In genomic region chr2:144830543-144830942, GRCh38 we compare ENCODE assay signal across 17 cellular contexts.
DNase-seq lines count a peak whose midpoint lies in the region; ATAC-seq and TF ChIP-seq lines count a peak whose summit lies in the region.
"Had no signal": no experiment of that assay in that cellular context is flagged by ENCODE, and none has a peak within 500 bp of the region (broad histone marks: within the 10 kb centered on the region; RNA-seq: fewer than 3 reads in every experiment).

No MANE protein-coding gene starts in this region.

- H3K27ac ChIP-seq in SK-N-SH (ENCODE audit: low read depth in 2 of 2, low read length in 1 of 2) (peak overlapping the region in 1 of 2 experiments; percentile 33; a peak in 2 of 4 replicates), fibroblast of lung (ENCODE audit: insufficient read depth, low read length) (no peak overlapping the region), smooth muscle cell (ENCODE audit: low read depth) (peak overlapping the region; percentile 50)
- H3K27ac ChIP-seq: 22Rv1, SJSA1 had no signal

- ATAC-seq in SK-N-SH treated with all-trans-retinoic acid at 6 μM for 48 hours: peak; percentile 61

- no peak overlapping the region for H3K4me3 ChIP-seq in SK-N-SH (ENCODE audit: low read depth in 2 of 2, low read length in 1 of 2)
- no peak overlapping the region for H3K4me3 ChIP-seq in fibroblast of lung (replicated peaks in 1 of 4; ENCODE audit: control extremely low read depth in 1 of 4, insufficient read depth in 1 of 4, low read depth in 3 of 4, low read length in 4 of 4)
- no peak overlapping the region for H3K4me3 ChIP-seq in smooth muscle cell
- H3K4me3 ChIP-seq: SJSA1 had no signal

- POLR2A ChIA-PET in SK-N-SH (lab: Yijun Ruan, JAX): no interaction called here

- H3K27me3 ChIP-seq in SK-N-SH (ENCODE audit: insufficient read depth) (no peaks in the 10 kb centered on the region), fibroblast of lung (ENCODE audit: control insufficient read depth, insufficient read depth, low read length) (no peaks in the 10 kb centered on the region), smooth muscle cell (ENCODE audit: low read depth) (no peaks in the 10 kb centered on the region)
- H3K27me3 ChIP-seq: SJSA1 had no signal

- no peaks in the 10 kb centered on the region for H4K20me1 ChIP-seq in SK-N-SH (ENCODE audit: insufficient read depth)
- H4K20me1 ChIP-seq in fibroblast of lung (ENCODE audit: control insufficient read depth, extremely low read depth, insufficient read depth, low read length): no peaks in the 10 kb centered on the region
- no peaks in the 10 kb centered on the region for H4K20me1 ChIP-seq in smooth muscle cell (ENCODE audit: low read depth)

- H3K36me3 ChIP-seq in SK-N-SH (replicated peaks in 1 of 2; ENCODE audit: control insufficient read depth in 1 of 2, insufficient read depth in 2 of 2, low read length in 1 of 2): no peaks in the 10 kb centered on the region
- H3K36me3 ChIP-seq in fibroblast of lung (ENCODE audit: control insufficient read depth, insufficient read depth, low read length): no peaks in the 10 kb centered on the region
- H3K36me3 ChIP-seq in smooth muscle cell (ENCODE audit: low read depth): no peaks in the 10 kb centered on the region
- H3K36me3 ChIP-seq: SJSA1 had no signal

- CTCF ChIA-PET in SK-N-SH (lab: Yijun Ruan, JAX): no interaction called here

- H2AFZ ChIP-seq in SK-N-SH (ENCODE audit: low read depth) (no peak overlapping the region), fibroblast of lung (ENCODE audit: low read length) (peak overlapping the region; percentile 66), smooth muscle cell (ENCODE audit: low read depth) (no peak overlapping the region)

- H3K9me3 ChIP-seq in SK-N-SH: no peaks in the 10 kb centered on the region
- no peaks in the 10 kb centered on the region for H3K9me3 ChIP-seq in fibroblast of lung (ENCODE audit: control insufficient read depth, insufficient read depth, low read depth, low read length)
- no peaks in the 10 kb centered on the region for H3K9me3 ChIP-seq in smooth muscle cell (replicated peaks; ENCODE audit: low read depth)
- H3K9me3 ChIP-seq: Caco-2, SJSA1 had no signal

- no peaks in the 10 kb centered on the region for H3K9me2 ChIP-seq in SK-N-SH

- no peak for TF ChIP-seq CTCF in SK-N-SH (IDR thresholded peaks at IDR 0.05)
- TF ChIP-seq CTCF in fibroblast of lung (conservative IDR thresholded peaks at IDR 0.05 in 1 of 2, IDR thresholded peaks at IDR 0.05 in 1 of 2; ENCODE audit: low read depth in 1 of 2, low read length in 2 of 2): no peak
- no peak for TF ChIP-seq CTCF in smooth muscle cell (IDR thresholded peaks at IDR 0.05; ENCODE audit: borderline replicate concordance, insufficient read depth, poor library complexity, severe bottlenecking)

- H3K4me1 ChIP-seq in SK-N-SH (ENCODE audit: control insufficient read depth in 1 of 2, insufficient read depth in 2 of 2, low read depth in 1 of 2, low read length in 1 of 2) (peaks cover 9 to 19% of the 10 kb centered on the region in 2 experiments), fibroblast of lung (ENCODE audit: control insufficient read depth, extremely low read depth, insufficient read depth, low read length) (peaks cover 5% of the 10 kb centered on the region), smooth muscle cell (ENCODE audit: low read depth) (peaks cover 16% of the 10 kb centered on the region)
- H3K4me1 ChIP-seq: Caco-2 had no signal

- H3K4me2 ChIP-seq in SK-N-SH (no peak overlapping the region), fibroblast of lung (ENCODE audit: extremely low read depth, insufficient read depth, low read length) (no peak overlapping the region), smooth muscle cell (peak overlapping the region; percentile 68)

- no peak for TF ChIP-seq RAD21 in SK-N-SH (IDR thresholded peaks at IDR 0.05; ENCODE audit: low read length)

- H3F3A ChIP-seq in SK-N-SH (replicated peaks; ENCODE audit: insufficient read depth) (peaks cover 21% of the 10 kb centered on the region), smooth muscle cell (ENCODE audit: low read depth) (peaks cover 12% of the 10 kb centered on the region)

- 56% methylated on average over 3 of the region's 3 CpGs for WGBS in SK-N-SH (ENCODE audit: low lambda C conversion rate)
- WGBS in smooth muscle cell (ENCODE audit: low lambda C conversion rate): 47% methylated on average over 3 of the region's 3 CpGs

- H3K9ac ChIP-seq in SK-N-SH (no peak overlapping the region), fibroblast of lung (ENCODE audit: insufficient read depth, low read length) (no peak overlapping the region), smooth muscle cell (ENCODE audit: low read depth) (no peak overlapping the region)

- no peak for TF ChIP-seq EP300 in SK-N-SH (IDR thresholded peaks at IDR 0.05; ENCODE audit: borderline replicate concordance in 1 of 2, low read depth in 1 of 2, low read length in 1 of 2)

- no peaks in the 10 kb centered on the region for H3K79me2 ChIP-seq in SK-N-SH (ENCODE audit: insufficient read depth)
- H3K79me2 ChIP-seq in fibroblast of lung (ENCODE audit: control insufficient read depth, insufficient read depth, low read length): no peaks in the 10 kb centered on the region
- H3K79me2 ChIP-seq in smooth muscle cell (ENCODE audit: low read depth): no peaks in the 10 kb centered on the region

- DNase-seq in SK-N-SH (no peak), M059J (ENCODE audit: low read depth) (peak; percentile 59), fibroblast of lung (ENCODE audit: low read depth in 2 of 2) (peak in 1 of 2 donors; percentile 46), smooth muscle cell (lab: John Stamatoyannopoulos, UW; ENCODE audit: unreplicated experiment) (no peak), DMS79 treated with DMSO at 0.1 percent for 48 hours (lab: John Stamatoyannopoulos, UW) (no peak), NCI-H2107 treated with DMSO at 0.1 percent for 48 hours (lab: John Stamatoyannopoulos, UW; ENCODE audit: unreplicated experiment) (no peak), glomerular visceral epithelial cell (ENCODE audit: extremely low spot score) (no peak)
- DNase-seq: Caco-2, GOT3, KBM-7, NCI-H1436, NCI-H2029, NCI-H510A, NCI-H774 had no signal

TF ChIP-seq in SK-N-SH treated with all-trans-retinoic acid at 6 μM for 48 hours, 23 proteins besides CTCF, POLR2A, EP300 and RAD21 (continues in another document):
- TF ChIP-seq, protein P1, sequence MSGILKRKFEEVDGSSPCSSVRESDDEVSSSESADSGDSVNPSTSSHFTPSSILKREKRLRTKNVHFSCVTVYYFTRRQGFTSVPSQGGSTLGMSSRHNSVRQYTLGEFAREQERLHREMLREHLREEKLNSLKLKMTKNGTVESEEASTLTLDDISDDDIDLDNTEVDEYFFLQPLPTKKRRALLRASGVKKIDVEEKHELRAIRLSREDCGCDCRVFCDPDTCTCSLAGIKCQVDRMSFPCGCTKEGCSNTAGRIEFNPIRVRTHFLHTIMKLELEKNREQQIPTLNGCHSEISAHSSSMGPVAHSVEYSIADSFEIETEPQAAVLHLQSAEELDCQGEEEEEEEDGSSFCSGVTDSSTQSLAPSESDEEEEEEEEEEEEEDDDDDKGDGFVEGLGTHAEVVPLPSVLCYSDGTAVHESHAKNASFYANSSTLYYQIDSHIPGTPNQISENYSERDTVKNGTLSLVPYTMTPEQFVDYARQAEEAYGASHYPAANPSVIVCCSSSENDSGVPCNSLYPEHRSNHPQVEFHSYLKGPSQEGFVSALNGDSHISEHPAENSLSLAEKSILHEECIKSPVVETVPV (CRISPR knock-in tag; IDR thresholded peaks at IDR 0.05): no peak
- TF ChIP-seq OSR1 (CRISPR knock-in tag; IDR thresholded peaks at IDR 0.05): no peak
- TF ChIP-seq ARNTL (CRISPR knock-in tag; IDR thresholded peaks at IDR 0.05; ENCODE audit: borderline replicate concordance, low read depth): no peak
- no peak for TF ChIP-seq CSDC2 (CRISPR knock-in tag; IDR thresholded peaks at IDR 0.05)
- TF ChIP-seq ZNF70 (CRISPR knock-in tag; IDR thresholded peaks at IDR 0.05): no peak

TF ChIP-seq in SK-N-SH, 30 proteins besides CTCF, POLR2A, EP300 and RAD21:
- TF ChIP-seq YY1 (IDR thresholded peaks at IDR 0.05; ENCODE audit: low read depth) (no peak), USF1 (IDR thresholded peaks at IDR 0.05; ENCODE audit: borderline replicate concordance, low read depth) (no peak), FOXM1 (IDR thresholded peaks at IDR 0.05; ENCODE audit: low read depth) (no peak), RCOR1 (IDR thresholded peaks at IDR 0.05; ENCODE audit: low read length) (no peak), SIN3A (IDR thresholded peaks at IDR 0.05; ENCODE audit: borderline replicate concordance, low read depth, low read length) (no peak), FOXJ3 (CRISPR knock-in tag; IDR thresholded peaks at IDR 0.05) (no peak), GATA2 (CRISPR knock-in tag; IDR thresholded peaks at IDR 0.05) (no peak)
- TF ChIP-seq, protein P2, sequence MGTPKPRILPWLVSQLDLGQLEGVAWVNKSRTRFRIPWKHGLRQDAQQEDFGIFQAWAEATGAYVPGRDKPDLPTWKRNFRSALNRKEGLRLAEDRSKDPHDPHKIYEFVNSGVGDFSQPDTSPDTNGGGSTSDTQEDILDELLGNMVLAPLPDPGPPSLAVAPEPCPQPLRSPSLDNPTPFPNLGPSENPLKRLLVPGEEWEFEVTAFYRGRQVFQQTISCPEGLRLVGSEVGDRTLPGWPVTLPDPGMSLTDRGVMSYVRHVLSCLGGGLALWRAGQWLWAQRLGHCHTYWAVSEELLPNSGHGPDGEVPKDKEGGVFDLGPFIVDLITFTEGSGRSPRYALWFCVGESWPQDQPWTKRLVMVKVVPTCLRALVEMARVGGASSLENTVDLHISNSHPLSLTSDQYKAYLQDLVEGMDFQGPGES (IDR thresholded peaks at IDR 0.05; ENCODE audit: low read depth, low read length): no peak
